ENCODE assay signal across 17 cellular contexts in genomic region chr1:3687509-3687908, GRCh38. TPM values are rescaled to one million over a fixed set of nuclear protein-coding genes. Genes with fewer than 3 reads are reported as not detected.
"Had no signal": no experiment of that assay in that cellular context is flagged by ENCODE, and none has a peak within 500 bp of the region (broad histone marks: within the 10 kb centered on the region; RNA-seq: fewer than 3 reads in every experiment).

No MANE protein-coding gene starts in this region.

- H3K27me3 ChIP-seq: brain microvascular endothelial cell, foreskin keratinocyte had no signal

- H3K27ac Mint-ChIP-seq: activated naive CD8-positive, alpha-beta T cell treated with anti-CD3 and anti-CD28 coated beads, Interleukin-2, amount 10 ng/mL, durations not matched to agents 7 days and 5 days; activated T-helper 1 cell treated with anti-CD3 and anti-CD28 coated beads, Interleukin-12 subunit alpha, Interleukin-12 subunit beta, Interleukin-2, Interleukin-4 antibody, amounts not matched to agents 30 ng/mL and 10 ng/mL and 1 ng/mL, durations not matched to agents 14 hours and 24 hours and 36 hours; memory B cell; natural killer cell had no signal

- H3K36me3 Mint-ChIP-seq: activated naive CD8-positive, alpha-beta T cell treated with anti-CD3 and anti-CD28 coated beads, Interleukin-2, amount 10 ng/mL, durations not matched to agents 7 days and 5 days; memory B cell; natural killer cell; stimulated activated memory B cell treated with anti-CD40 and anti-IgM and Interleukin-4, amounts not matched to agents 10 μg/mL and 1 μg/mL and 100 μg/mL, for 72 hours had no signal

- H3K36me3 ChIP-seq: brain microvascular endothelial cell, left ventricle myocardium inferior had no signal

- H3K4me3 Mint-ChIP-seq: activated naive CD8-positive, alpha-beta T cell treated with anti-CD3 and anti-CD28 coated beads, Interleukin-2, amount 10 ng/mL, durations not matched to agents 7 days and 5 days; activated T-helper 1 cell treated with anti-CD3 and anti-CD28 coated beads, Interleukin-12 subunit alpha, Interleukin-12 subunit beta, Interleukin-2, Interleukin-4 antibody, amounts not matched to agents 30 ng/mL and 10 ng/mL and 1 ng/mL, durations not matched to agents 14 hours and 24 hours and 36 hours; memory B cell; natural killer cell; stimulated activated memory B cell treated with anti-CD40 and anti-IgM and Interleukin-4, amounts not matched to agents 10 μg/mL and 1 μg/mL and 100 μg/mL, for 72 hours had no signal

- H3K9me3 ChIP-seq: left ventricle myocardium inferior had no signal

- DNase-seq: activated CD4-positive, CD25-positive, alpha-beta regulatory T cell treated with anti-CD3 and anti-CD28 coated beads, Interleukin-2, amount 50 U/mL, for 72 hours; activated naive CD8-positive, alpha-beta T cell treated with anti-CD3 and anti-CD28 coated beads, Interleukin-2, amount 10 ng/mL, durations not matched to agents 7 days and 5 days; anterior cingulate cortex; brain microvascular endothelial cell; effector memory CD4-positive, alpha-beta T cell; foreskin keratinocyte; glutamatergic neuron; hypothalamus; left ventricle myocardium inferior; natural killer cell; nucleus accumbens; stimulated activated CD4-positive, alpha-beta T cell treated with anti-CD3 and anti-CD28 coated beads, Interleukin-2, amount 100 ng/mL, for 48 hours had no signal

- H3K27ac ChIP-seq: brain microvascular endothelial cell, foreskin keratinocyte, left ventricle myocardium inferior had no signal

- H3K4me3 ChIP-seq: left ventricle myocardium inferior had no signal

- H3K4me1 Mint-ChIP-seq: activated naive CD8-positive, alpha-beta T cell treated with anti-CD3 and anti-CD28 coated beads, Interleukin-2, amount 10 ng/mL, durations not matched to agents 7 days and 5 days; natural killer cell had no signal

- H3K9me3 Mint-ChIP-seq: activated naive CD8-positive, alpha-beta T cell treated with anti-CD3 and anti-CD28 coated beads, Interleukin-2, amount 10 ng/mL, durations not matched to agents 7 days and 5 days; activated T-helper 1 cell treated with anti-CD3 and anti-CD28 coated beads, Interleukin-12 subunit alpha, Interleukin-12 subunit beta, Interleukin-2, Interleukin-4 antibody, amounts not matched to agents 30 ng/mL and 10 ng/mL and 1 ng/mL, durations not matched to agents 14 hours and 24 hours and 36 hours; memory B cell; natural killer cell; stimulated activated memory B cell treated with anti-CD40 and anti-IgM and Interleukin-4, amounts not matched to agents 10 μg/mL and 1 μg/mL and 100 μg/mL, for 72 hours had no signal

- ATAC-seq: foreskin keratinocyte, natural killer cell had no signal

- H3K27me3 Mint-ChIP-seq: memory B cell had no signal

RNA-seq across cellular contexts. Expression of gene TP73, which starts 35.2 kb away (rescaled TPM):
- total RNA-seq: posterior vena cava, skeletal muscle tissue had no signal
